8 cellular contexts compared by ENCODE assay signal in the genomic region with DNA sequence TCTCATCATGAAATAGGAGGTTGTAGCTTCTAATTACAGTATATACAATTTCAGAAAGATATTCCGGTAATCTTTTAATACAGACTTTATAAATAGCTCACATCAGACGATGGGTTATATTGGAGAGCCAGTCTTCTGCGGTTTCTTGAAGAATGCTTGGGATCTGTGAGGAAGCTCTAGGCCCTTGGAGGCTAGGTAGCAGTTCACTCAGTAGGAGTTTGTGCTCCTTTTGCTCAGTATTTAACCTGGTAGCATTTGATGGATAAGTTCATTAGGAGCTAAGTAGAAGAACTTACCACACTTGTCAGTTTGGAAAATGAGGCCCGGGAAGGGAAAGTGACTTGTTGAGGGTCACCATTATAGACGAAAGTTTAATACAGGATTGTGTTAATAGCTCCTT. TPM values are rescaled to one million over a fixed set of nuclear protein-coding genes. Genes with fewer than 3 reads are reported as not detected.
A peak's percentile ranks its signal among the peaks of the same experiment; 100 is the strongest.
DNase-seq lines count a peak whose midpoint lies in the region; ATAC-seq and TF ChIP-seq lines count a peak whose summit lies in the region.
"Had no signal": no experiment of that assay in that cellular context is flagged by ENCODE, and none has a peak within 500 bp of the region (broad histone marks: within the 10 kb centered on the region; RNA-seq: fewer than 3 reads in every experiment).

No MANE protein-coding gene starts in this region.

- intact Hi-C loops in stomach (cut with DNase I; ENCODE audit: low total_unique reads) = no loop called here

- no peaks in the 10 kb centered on the region for H3K9me3 ChIP-seq in HUES6 (ENCODE audit: control insufficient read depth, insufficient read depth, low read depth, low read length)
- H3K9me3 ChIP-seq in iPS-20b (ENCODE audit: insufficient read depth, low read depth, low read length) = no peaks in the 10 kb centered on the region
- H3K9me3 ChIP-seq in stomach = no peaks in the 10 kb centered on the region

- ATAC-seq in GM18867 (IDR thresholded peaks at IDR 0.05; ENCODE audit: unreplicated experiment) = no peak
- ATAC-seq in HG02973 (IDR thresholded peaks at IDR 0.05; ENCODE audit: unreplicated experiment) = no peak
- ATAC-seq: activated T-cell treated with anti-CD3 and anti-CD28 coated beads, Interleukin-2, amount 50 U/mL, for 72 hours had no signal

- H3K36me3 ChIP-seq in HUES6 (ENCODE audit: control insufficient read depth, insufficient read depth, low read length) (peaks cover 5% of the 10 kb centered on the region; the same call in 1 of the 2 replicates), iPS-20b (ENCODE audit: insufficient read depth, low read depth, low read length) (no peaks in the 10 kb centered on the region), stomach (no peaks in the 10 kb centered on the region)

- H3K27me3 ChIP-seq in HUES6 (ENCODE audit: control insufficient read depth, insufficient read depth, low read length) = no peaks in the 10 kb centered on the region
- H3K27me3 ChIP-seq in iPS-20b (ENCODE audit: insufficient read depth, low read length) = no peaks in the 10 kb centered on the region
- H3K27me3 ChIP-seq in stomach = no peaks in the 10 kb centered on the region

- no peak for TF ChIP-seq CTCF in stomach (IDR thresholded peaks at IDR 0.05)

- peak; percentile 48 for DNase-seq in amniotic epithelial cell (ENCODE audit: low read depth)
- no peak for DNase-seq in stomach
- no peak for DNase-seq in erythroblast (lab: John Stamatoyannopoulos, UW)
- DNase-seq: activated T-cell treated with anti-CD3 and anti-CD28 coated beads, Interleukin-2, amount 50 U/mL, for 72 hours had no signal

- no peak for TF ChIP-seq EP300 in stomach (IDR thresholded peaks at IDR 0.05)

- no peak overlapping the region; the same call in 1 of the 2 replicates for H3K27ac ChIP-seq in HUES6 (ENCODE audit: low read depth, low read length)
- no peak overlapping the region for H3K27ac ChIP-seq in iPS-20b (ENCODE audit: low read length)
- peak overlapping the region; percentile 84 to 100 (median 99) for H3K27ac ChIP-seq in stomach

- H3K4me1 ChIP-seq in HUES6 (ENCODE audit: control insufficient read depth, insufficient read depth, low read length) = peaks cover 39% of the 10 kb centered on the region
- H3K4me1 ChIP-seq in iPS-20b (ENCODE audit: insufficient read depth, low read length) = peaks cover 21% of the 10 kb centered on the region
- peaks cover 21 to 66% (median 46%) of the 10 kb centered on the region in 4 donors for H3K4me1 ChIP-seq in stomach

- WGBS in stomach, 5 donors = 24 to 55% (median 36%) methylated on average over 5 of the region's 5 CpGs

- TF ChIP-seq POLR2A in stomach (IDR thresholded peaks at IDR 0.05) (no peak), erythroblast (IDR thresholded peaks at IDR 0.05; ENCODE audit: low read length) (no peak)

- peak overlapping the region; percentile 86 for H3K4me3 ChIP-seq in HUES6 (ENCODE audit: low read depth, low read length)
- peak overlapping the region; percentile 80 for H3K4me3 ChIP-seq in iPS-20b (ENCODE audit: low read length)
- H3K4me3 ChIP-seq in stomach = peak overlapping the region; percentile 76 to 99 (median 95)

- H3K9ac ChIP-seq in HUES6 (ENCODE audit: low read length) = peak overlapping the region; percentile 27
- peak overlapping the region; percentile 90; the same call in 1 of the 2 replicates for H3K9ac ChIP-seq in iPS-20b (ENCODE audit: low read depth, low read length)

RNA-seq across cellular contexts. Expression of gene FNDC3B, which starts 2.8 kb away (rescaled TPM):
- total RNA-seq in stomach = 100 to 1,000 TPM in 2 of 5 donors, 10 to 100 TPM in 3; 44.9 to 229 (median 75.3) TPM
- polyA plus RNA-seq in stomach = 10 to 100 TPM in 2 of 3 donors, 1 to 10 TPM in 1; 6.0 to 21.2 (median 16.5) TPM

Comparison
In these comparisons a context has a peak if more than half of its experiments do, and no peak if none do; other contexts are left out.
1. H3K27ac ChIP-seq: peak in stomach (5 of 5); none in HUES6 (single experiment) and iPS-20b (single experiment).
2. Peak in every context shown above with its lines, with median percentiles within 50 percentile points of each other: H3K4me3 ChIP-seq.